ENCODE assay signal across 1 cellular context in the genomic region with DNA sequence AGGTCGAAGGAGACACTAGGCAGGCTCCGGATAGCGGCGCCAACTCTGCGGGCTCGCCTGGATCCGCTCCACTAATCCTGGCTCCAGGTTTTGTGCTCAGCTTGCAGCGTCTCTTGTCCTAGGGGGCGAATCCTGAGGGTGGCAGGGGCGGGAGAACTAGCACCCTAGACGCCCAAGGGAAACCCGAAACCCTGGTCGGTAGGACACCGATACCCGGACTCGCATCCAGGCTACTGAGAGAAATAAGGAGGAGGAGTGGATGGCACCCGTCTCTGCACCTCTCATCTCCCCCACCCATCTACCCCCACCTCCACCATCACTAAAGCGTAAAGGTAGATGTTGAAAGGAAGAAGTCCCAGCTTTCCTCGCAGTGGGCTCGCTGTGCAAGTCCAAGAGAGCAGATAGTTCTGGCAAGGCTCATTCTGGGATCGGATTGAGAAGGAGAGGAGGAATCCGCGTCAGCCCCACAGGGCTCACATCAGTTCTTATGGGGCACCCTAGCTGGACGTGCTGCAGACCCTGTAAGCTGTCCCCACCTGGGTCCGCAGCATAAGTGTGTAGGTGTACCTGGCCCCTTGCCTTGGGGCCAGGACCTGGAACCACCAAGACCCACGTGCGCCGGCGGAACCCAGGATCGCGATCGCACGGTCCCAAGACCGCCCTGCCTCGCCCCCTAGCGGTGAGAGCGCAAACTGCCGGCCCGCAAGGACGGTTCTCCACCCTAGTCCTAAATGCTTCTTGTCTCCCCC.
TF ChIP-seq lines count a peak whose summit lies in the region.

No MANE protein-coding gene starts in this region.

TF ChIP-seq in HCT116, 20 proteins besides CTCF, POLR2A, EP300 and RAD21 (continued from another document):
- TF ChIP-seq CBX3 (IDR thresholded peaks at IDR 0.05; ENCODE audit: low read depth) (peak; percentile 54; the same call in 1 of the 2 replicates), POLR2AphosphoS5 (IDR thresholded peaks at IDR 0.05; ENCODE audit: low read depth, low read length) (no peak; the same call in 1 of the 2 replicates), TCF7L2 (IDR thresholded peaks at IDR 0.05; ENCODE audit: borderline replicate concordance, extremely low read depth, insufficient read depth, insufficient read length) (peak; percentile 49), EZH2phosphoT487 (IDR thresholded peaks at IDR 0.05; ENCODE audit: borderline replicate concordance) (no peak), CEBPB (IDR thresholded peaks at IDR 0.05; ENCODE audit: low read depth) (no peak), SP1 (IDR thresholded peaks at IDR 0.05; ENCODE audit: low read depth) (peak; percentile 86), SRF (IDR thresholded peaks at IDR 0.05; ENCODE audit: low read depth) (no peak), SIN3A (IDR thresholded peaks at IDR 0.05; ENCODE audit: low read depth) (no peak), ELF1 (IDR thresholded peaks at IDR 0.05; ENCODE audit: borderline replicate concordance, low read depth) (no peak), EZH2 (IDR thresholded peaks at IDR 0.05) (no peak), JUND (IDR thresholded peaks at IDR 0.05) (no peak; the same call in 1 of the 2 replicates)
- TF ChIP-seq, protein P1, sequence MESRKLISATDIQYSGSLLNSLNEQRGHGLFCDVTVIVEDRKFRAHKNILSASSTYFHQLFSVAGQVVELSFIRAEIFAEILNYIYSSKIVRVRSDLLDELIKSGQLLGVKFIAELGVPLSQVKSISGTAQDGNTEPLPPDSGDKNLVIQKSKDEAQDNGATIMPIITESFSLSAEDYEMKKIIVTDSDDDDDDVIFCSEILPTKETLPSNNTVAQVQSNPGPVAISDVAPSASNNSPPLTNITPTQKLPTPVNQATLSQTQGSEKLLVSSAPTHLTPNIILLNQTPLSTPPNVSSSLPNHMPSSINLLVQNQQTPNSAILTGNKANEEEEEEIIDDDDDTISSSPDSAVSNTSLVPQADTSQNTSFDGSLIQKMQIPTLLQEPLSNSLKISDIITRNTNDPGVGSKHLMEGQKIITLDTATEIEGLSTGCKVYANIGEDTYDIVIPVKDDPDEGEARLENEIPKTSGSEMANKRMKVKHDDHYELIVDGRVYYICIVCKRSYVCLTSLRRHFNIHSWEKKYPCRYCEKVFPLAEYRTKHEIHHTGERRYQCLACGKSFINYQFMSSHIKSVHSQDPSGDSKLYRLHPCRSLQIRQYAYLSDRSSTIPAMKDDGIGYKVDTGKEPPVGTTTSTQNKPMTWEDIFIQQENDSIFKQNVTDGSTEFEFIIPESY (IDR thresholded peaks at IDR 0.05; ENCODE audit: extremely low read depth, insufficient replicate concordance, low read length), result no peak
